ENCODE assay signal across 27 cellular contexts in the genomic region with DNA sequence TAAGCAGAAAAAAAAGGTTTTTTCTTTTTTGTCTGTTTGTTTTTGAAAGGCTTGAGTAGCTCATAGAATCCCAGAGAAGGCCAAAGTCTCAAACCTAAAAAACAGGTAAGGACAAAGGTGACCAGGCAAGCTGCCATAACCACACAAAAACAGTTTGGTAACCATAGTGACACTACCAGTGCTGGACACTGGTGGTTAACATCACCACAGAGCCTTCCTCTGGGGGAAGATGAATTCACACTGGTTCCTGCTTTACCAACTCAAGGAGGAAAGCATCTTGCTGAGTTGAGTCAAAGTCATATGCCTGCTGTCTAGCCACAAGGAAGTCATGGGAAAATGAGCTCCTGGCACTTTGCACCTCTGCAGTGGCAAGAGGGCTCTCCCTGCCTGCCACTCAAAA. TPM values are rescaled to one million over a fixed set of nuclear protein-coding genes. Genes with fewer than 3 reads are reported as not detected.
DNase-seq lines count a peak whose midpoint lies in the region; ATAC-seq, FAIRE-seq and TF ChIP-seq lines count a peak whose summit lies in the region.
"Had no signal": no experiment of that assay in that cellular context is flagged by ENCODE, and none has a peak within 500 bp of the region (broad histone marks: within the 10 kb centered on the region; RNA-seq: fewer than 3 reads in every experiment).

No MANE protein-coding gene starts in this region.

- DNase-seq in GM23248 (peak; percentile 8), PC-9 (peak; percentile 24 to 68), glomerular visceral epithelial cell (ENCODE audit: extremely low spot score) (peak; percentile 4), small intestine (peak; percentile 4), mesothelial cell of epicardium (ENCODE audit: low spot score in 2 of 2, unreplicated experiment in 2 of 2) (no peak)
- DNase-seq in activated T-helper 2 cell treated with anti-CD3 and anti-CD28 coated beads, Interferon-gamma antibody, Interleukin-2, Interleukin-4, amounts not matched to agents 10 μg/mL and 5 μg/mL and 100 μg/mL, durations not matched to agents 14 hours and 24 hours and 36 hours (ENCODE audit: low spot score): no peak
- DNase-seq in naive thymus-derived CD8-positive, alpha-beta T cell: no peak
- DNase-seq: activated CD4-positive, alpha-beta T cell treated with anti-CD3 and anti-CD28 coated beads for 1 hour; activated CD8-positive, alpha-beta T cell treated with anti-CD3 and anti-CD28 coated beads, Interleukin-2, amount 10 ng/mL, durations not matched to agents 7 days and 5 days; activated naive CD4-positive, alpha-beta T cell treated with anti-CD3 and anti-CD28 coated beads, Interleukin-2, amount 50 U/mL, for 16 hours; Caco-2; glutamatergic neuron; Karpas-422; left ventricle myocardium superior; midbrain; natural killer cell; NCI-H1417 treated with DMSO at 0.1 percent for 48 hours; NCI-H2029 treated with DMSO at 0.1 percent for 48 hours; NCI-H524; nucleus accumbens; SHP77 treated with DMSO at 0.1 percent for 48 hours; stimulated activated CD4-positive, alpha-beta T cell treated with anti-CD3 and anti-CD28 coated beads, Interleukin-4, amount 100 ng/mL, for 4 hours; transverse colon had no signal

- H3K4me2 ChIP-seq in GM23248 (ENCODE audit: unreplicated experiment) (no peak overlapping the region), PC-9 (no peak overlapping the region)

- intact Hi-C loops in PC-9 (cut with micrococcal nuclease; ENCODE audit: unreplicated experiment): loop anchor here (10.0 kb wide), 1 partner anchor 188 kb away; no protein-coding TSS in a partner anchor
- intact Hi-C loops in activated T-helper 2 cell treated with anti-CD3 and anti-CD28 coated beads, Interferon-gamma antibody, Interleukin-2, Interleukin-4, amounts not matched to agents 10 μg/mL and 5 μg/mL and 100 μg/mL, durations not matched to agents 14 hours and 24 hours and 36 hours (cut with micrococcal nuclease): loop anchor here (10.0 kb wide), 1 partner anchor 188 kb away; no protein-coding TSS in a partner anchor

- no peak overlapping the region for H3K27ac Mint-ChIP-seq in activated T-helper 2 cell treated with anti-CD3 and anti-CD28 coated beads, Interferon-gamma antibody, Interleukin-2, Interleukin-4, amounts not matched to agents 10 μg/mL and 5 μg/mL and 100 μg/mL, durations not matched to agents 14 hours and 24 hours and 36 hours
- H3K27ac Mint-ChIP-seq in naive thymus-derived CD8-positive, alpha-beta T cell: no peak overlapping the region
- H3K27ac Mint-ChIP-seq in mesothelial cell of epicardium: no peak overlapping the region
- H3K27ac Mint-ChIP-seq: activated CD8-positive, alpha-beta T cell treated with anti-CD3 and anti-CD28 coated beads, Interleukin-2, amount 10 ng/mL, durations not matched to agents 7 days and 5 days; activated T-helper 17 cell treated with anti-CD3 and anti-CD28 coated beads, Interleukin-2, amount 50 U/mL, for 72 hours; progenitor cell of endocrine pancreas; T-helper 2 cell treated with Interferon-gamma antibody and Interleukin-4, amounts not matched to agents 5 μg/mL and 100 μg/mL, for 36 hours had no signal

- H3K4me3 Mint-ChIP-seq in activated T-helper 2 cell treated with anti-CD3 and anti-CD28 coated beads, Interferon-gamma antibody, Interleukin-2, Interleukin-4, amounts not matched to agents 10 μg/mL and 5 μg/mL and 100 μg/mL, durations not matched to agents 14 hours and 24 hours and 36 hours (ENCODE audit: low read depth): no peak overlapping the region
- no peak overlapping the region for H3K4me3 Mint-ChIP-seq in naive thymus-derived CD8-positive, alpha-beta T cell
- no peak overlapping the region for H3K4me3 Mint-ChIP-seq in mesothelial cell of epicardium
- H3K4me3 Mint-ChIP-seq: activated CD8-positive, alpha-beta T cell treated with anti-CD3 and anti-CD28 coated beads, Interleukin-2, amount 10 ng/mL, durations not matched to agents 7 days and 5 days; activated T-helper 17 cell treated with anti-CD3 and anti-CD28 coated beads, Interleukin-2, amount 50 U/mL, for 72 hours; natural killer cell; T-helper 2 cell treated with Interferon-gamma antibody and Interleukin-4, amounts not matched to agents 5 μg/mL and 100 μg/mL, for 36 hours had no signal

- H3K27me3 ChIP-seq in GM23248 (replicated peaks; ENCODE audit: insufficient read depth) (no peaks in the 10 kb centered on the region), PC-9 (ENCODE audit: insufficient read depth, low read depth) (peaks cover 29% of the 10 kb centered on the region), small intestine (ENCODE audit: control insufficient read depth in 2 of 2, insufficient read depth in 2 of 2, low read length in 2 of 2) (no peaks in the 10 kb centered on the region)
- H3K27me3 ChIP-seq: transverse colon had no signal

- no peaks in the 10 kb centered on the region for H3F3A ChIP-seq in GM23248 (ENCODE audit: insufficient read depth)
- no peaks in the 10 kb centered on the region for H3F3A ChIP-seq in PC-9 (ENCODE audit: insufficient read depth, low read depth)

- in situ Hi-C loops in GM23248 (cut with MboI): no loop called here

- POLR2A ChIA-PET in PC-9 (lab: Charles Lee; ENCODE audit: unreplicated experiment): interaction anchor here (0.7 kb wide), 1 partner anchor 39 kb away, joined by 3 read pairs; no protein-coding TSS in a partner anchor
- POLR2A ChIA-PET in naive thymus-derived CD8-positive, alpha-beta T cell (lab: Charles Lee): no interaction called here

- H3K4me1 ChIP-seq in GM23248 (ENCODE audit: insufficient read depth) (peaks cover 4% of the 10 kb centered on the region; the same call in 1 of the 2 replicates), PC-9 (replicated peaks; ENCODE audit: insufficient read depth) (peaks cover 7% of the 10 kb centered on the region; the same call in 1 of the 2 replicates), small intestine (ENCODE audit: control insufficient read depth in 2 of 2, insufficient read depth in 1 of 2, low read depth in 1 of 2, low read length in 1 of 2) (no peaks in the 10 kb centered on the region)
- H3K4me1 ChIP-seq: Caco-2, transverse colon had no signal

- no peak for FAIRE-seq in small intestine (lab: Jason Lieb, UNC)

- H2AFZ ChIP-seq in GM23248 (no peak overlapping the region), PC-9 (no peak overlapping the region)

- peaks cover 6% of the 10 kb centered on the region for H3K36me3 Mint-ChIP-seq in activated T-helper 2 cell treated with anti-CD3 and anti-CD28 coated beads, Interferon-gamma antibody, Interleukin-2, Interleukin-4, amounts not matched to agents 10 μg/mL and 5 μg/mL and 100 μg/mL, durations not matched to agents 14 hours and 24 hours and 36 hours (ENCODE audit: low read depth)
- peaks cover 0 to 5% (median 0%) of the 10 kb centered on the region in 3 donors for H3K36me3 Mint-ChIP-seq in naive thymus-derived CD8-positive, alpha-beta T cell
- no peaks in the 10 kb centered on the region for H3K36me3 Mint-ChIP-seq in mesothelial cell of epicardium
- H3K36me3 Mint-ChIP-seq: natural killer cell had no signal

- CTCF ChIA-PET in PC-9 (lab: Charles Lee): no interaction called here

- no peaks in the 10 kb centered on the region for H3K36me3 ChIP-seq in GM23248 (ENCODE audit: low read depth)
- H3K36me3 ChIP-seq in PC-9 (ENCODE audit: low read depth): no peaks in the 10 kb centered on the region
- peaks cover 0 to 3% of the 10 kb centered on the region in 2 donors for H3K36me3 ChIP-seq in small intestine (ENCODE audit: control insufficient read depth in 2 of 2, insufficient read depth in 2 of 2, low read length in 2 of 2)
- H3K36me3 ChIP-seq: transverse colon had no signal

- TF ChIP-seq CTCF in PC-9 (conservative IDR thresholded peaks at IDR 0.05) (no peak), mesothelial cell of epicardium (IDR thresholded peaks at IDR 0.05; ENCODE audit: unreplicated experiment) (no peak)

- H3K9me2 ChIP-seq in GM23248 (ENCODE audit: insufficient read depth) (no peaks in the 10 kb centered on the region), PC-9 (ENCODE audit: insufficient read depth) (no peaks in the 10 kb centered on the region)

- H4K20me1 ChIP-seq in GM23248 (ENCODE audit: insufficient read depth) (no peaks in the 10 kb centered on the region), PC-9 (ENCODE audit: insufficient read depth) (no peaks in the 10 kb centered on the region)

- no peak overlapping the region for H3K27ac ChIP-seq in GM23248
- H3K27ac ChIP-seq in PC-9: no peak overlapping the region
- H3K27ac ChIP-seq in small intestine (ENCODE audit: low read depth in 1 of 2, low read length in 1 of 2): no peak overlapping the region
- H3K27ac ChIP-seq: C4-2B, transverse colon had no signal

- no TSS peak for BruUV-seq in PC-9 (replicated peaks; lab: Mats Ljungman, UMichigan)

- H3K9me3 Mint-ChIP-seq in activated T-helper 2 cell treated with anti-CD3 and anti-CD28 coated beads, Interferon-gamma antibody, Interleukin-2, Interleukin-4, amounts not matched to agents 10 μg/mL and 5 μg/mL and 100 μg/mL, durations not matched to agents 14 hours and 24 hours and 36 hours: no peaks in the 10 kb centered on the region
- no peaks in the 10 kb centered on the region for H3K9me3 Mint-ChIP-seq in naive thymus-derived CD8-positive, alpha-beta T cell
- H3K9me3 Mint-ChIP-seq in mesothelial cell of epicardium: peaks cover 10% of the 10 kb centered on the region
- H3K9me3 Mint-ChIP-seq: activated T-helper 17 cell treated with anti-CD3 and anti-CD28 coated beads, Interleukin-2, amount 50 U/mL, for 72 hours; natural killer cell; T-helper 2 cell treated with Interferon-gamma antibody and Interleukin-4, amounts not matched to agents 5 μg/mL and 100 μg/mL, for 36 hours had no signal

- no peaks in the 10 kb centered on the region for H3K9me3 ChIP-seq in GM23248 (ENCODE audit: low read depth)
- no peaks in the 10 kb centered on the region for H3K9me3 ChIP-seq in PC-9 (ENCODE audit: insufficient read depth, low read depth)
- H3K9me3 ChIP-seq in small intestine (ENCODE audit: control insufficient read depth, low read depth): no peaks in the 10 kb centered on the region
- H3K9me3 ChIP-seq: Caco-2, transverse colon had no signal

- H3K4me3 ChIP-seq in GM23248: no peak overlapping the region
- H3K4me3 ChIP-seq in PC-9: no peak overlapping the region
- H3K4me3 ChIP-seq in small intestine (ENCODE audit: low read depth in 1 of 2, low read length in 2 of 2): no peak overlapping the region
- H3K4me3 ChIP-seq: transverse colon had no signal

- no peak overlapping the region for H3K9ac ChIP-seq in GM23248

- peaks cover 2% of the 10 kb centered on the region for H3K4me1 Mint-ChIP-seq in activated T-helper 2 cell treated with anti-CD3 and anti-CD28 coated beads, Interferon-gamma antibody, Interleukin-2, Interleukin-4, amounts not matched to agents 10 μg/mL and 5 μg/mL and 100 μg/mL, durations not matched to agents 14 hours and 24 hours and 36 hours (ENCODE audit: low read depth)
- H3K4me1 Mint-ChIP-seq in naive thymus-derived CD8-positive, alpha-beta T cell: peaks cover 0 to 9% (median 1%) of the 10 kb centered on the region in 4 donors
- peaks cover 2% of the 10 kb centered on the region for H3K4me1 Mint-ChIP-seq in mesothelial cell of epicardium
- H3K4me1 Mint-ChIP-seq: activated T-helper 17 cell treated with anti-CD3 and anti-CD28 coated beads, Interleukin-2, amount 50 U/mL, for 72 hours had no signal

- ATAC-seq in naive thymus-derived CD8-positive, alpha-beta T cell: no peak
- ATAC-seq: activated CD8-positive, alpha-beta T cell treated with anti-CD3 and anti-CD28 coated beads, Interleukin-2, amount 10 ng/mL, durations not matched to agents 7 days and 5 days; activated T-helper 17 cell treated with anti-CD3 and anti-CD28 coated beads, Interleukin-2, amount 50 U/mL, for 72 hours; left ventricle myocardium superior; natural killer cell had no signal

- peaks cover 4% of the 10 kb centered on the region for H3K27me3 Mint-ChIP-seq in activated T-helper 2 cell treated with anti-CD3 and anti-CD28 coated beads, Interferon-gamma antibody, Interleukin-2, Interleukin-4, amounts not matched to agents 10 μg/mL and 5 μg/mL and 100 μg/mL, durations not matched to agents 14 hours and 24 hours and 36 hours (ENCODE audit: low read depth)
- peaks cover 0 to 4% (median 0%) of the 10 kb centered on the region in 5 donors for H3K27me3 Mint-ChIP-seq in naive thymus-derived CD8-positive, alpha-beta T cell
- H3K27me3 Mint-ChIP-seq in mesothelial cell of epicardium (ENCODE audit: low read depth): peaks cover 12% of the 10 kb centered on the region
- H3K27me3 Mint-ChIP-seq: activated T-helper 17 cell treated with anti-CD3 and anti-CD28 coated beads, Interleukin-2, amount 50 U/mL, for 72 hours had no signal

- H3K79me2 ChIP-seq in GM23248 (ENCODE audit: insufficient read depth) (no peaks in the 10 kb centered on the region), PC-9 (ENCODE audit: low read depth) (no peaks in the 10 kb centered on the region)

RNA-seq across cellular contexts. Expression of a gene that starts 32.5 kb away (rescaled TPM):
- total RNA-seq in GM23248 (2014; rRNA removed; shearing (Covaris generic)): 38.2 and 47.7 TPM in 2 replicates
- polyA plus RNA-seq in GM23248 (2016; fragmentation: Nextera tagmentation; extraction: Ambion mirVana) (78.4 and 79.5 TPM in 2 replicates), small intestine (10 to 100 TPM; 21.7 to 41.1 (median 31.3) TPM)
- total RNA-seq in PC-9 (2021) (169 and 214 TPM in 2 replicates), mesothelial cell of epicardium (42.9 to 44.0 TPM (median 43.3 TPM) in 3 replicates)
- 40.4 and 43.7 TPM in 2 replicates for total RNA-seq in activated T-helper 2 cell treated with anti-CD3 and anti-CD28 coated beads, Interferon-gamma antibody, Interleukin-2, Interleukin-4, amounts not matched to agents 10 μg/mL and 5 μg/mL and 100 μg/mL, durations not matched to agents 14 hours and 24 hours and 36 hours
- 100 to 1,000 TPM; 151 to 164 TPM for total RNA-seq in naive thymus-derived CD8-positive, alpha-beta T cell
- 10 to 100 TPM; 65.4 to 98.4 (median 81.1) TPM for polyA plus RNA-seq in naive thymus-derived CD8-positive, alpha-beta T cell

Comparison
In these comparisons a context has a peak if more than half of its experiments do, and no peak if none do; other contexts are left out.
1. DNase-seq: peak in GM23248 (single experiment), PC-9 (2 of 2), glomerular visceral epithelial cell (single experiment) and small intestine (single experiment); none in activated T-helper 2 cell treated with anti-CD3 and anti-CD28 coated beads, Interferon-gamma antibody, Interleukin-2, Interleukin-4, amounts not matched to agents 10 μg/mL and 5 μg/mL and 100 μg/mL, durations not matched to agents 14 hours and 24 hours and 36 hours (single experiment), naive thymus-derived CD8-positive, alpha-beta T cell (0 of 10) and mesothelial cell of epicardium (0 of 2).